24 cellular contexts compared by ENCODE assay signal in genomic region chr10:113463777-113464176, GRCh38.
DNase-seq lines count a peak whose midpoint lies in the region; ATAC-seq, FAIRE-seq and TF ChIP-seq lines count a peak whose summit lies in the region.
"Had no signal": no experiment of that assay in that cellular context is flagged by ENCODE, and none has a peak within 500 bp of the region (broad histone marks: within the 10 kb centered on the region; RNA-seq: fewer than 3 reads in every experiment).

No MANE protein-coding gene starts in this region.

- no peaks in the 10 kb centered on the region for H3K36me3 ChIP-seq in GM23248 (ENCODE audit: low read depth)
- no peaks in the 10 kb centered on the region for H3K36me3 ChIP-seq in astrocyte (ENCODE audit: insufficient read depth, low read length)
- H3K36me3 ChIP-seq in pancreas, result no peaks in the 10 kb centered on the region
- no peaks in the 10 kb centered on the region; the same call in 1 of the 2 replicates for H3K36me3 ChIP-seq in MM.1S (replicated peaks; ENCODE audit: insufficient read depth, low read length)
- no peaks in the 10 kb centered on the region for H3K36me3 ChIP-seq in prostate gland
- H3K36me3 ChIP-seq: MG63, stomach, upper lobe of right lung had no signal

- TF ChIP-seq POLR2A in prostate gland (IDR thresholded peaks at IDR 0.05), result no peak

- H3K9ac ChIP-seq in GM23248 (no peak overlapping the region), astrocyte (ENCODE audit: low read length) (no peak overlapping the region), MM.1S (ENCODE audit: low read length) (no peak overlapping the region)

- H4K20me1 ChIP-seq in GM23248 (ENCODE audit: insufficient read depth) (no peaks in the 10 kb centered on the region), astrocyte (ENCODE audit: insufficient read depth, low read length) (no peaks in the 10 kb centered on the region), MM.1S (ENCODE audit: insufficient read depth, low read length) (no peaks in the 10 kb centered on the region)

- no peaks in the 10 kb centered on the region for H3K9me2 ChIP-seq in GM23248 (ENCODE audit: insufficient read depth)
- H3K9me2 ChIP-seq in MM.1S (replicated peaks; ENCODE audit: insufficient read depth, low read length), result no peaks in the 10 kb centered on the region

- H3K4me3 ChIP-seq in GM23248, result no peak overlapping the region
- no peak overlapping the region for H3K4me3 ChIP-seq in astrocyte (ENCODE audit: insufficient read depth, low read depth, low read length)
- H3K4me3 ChIP-seq in fibroblast of villous mesenchyme (ENCODE audit: low read depth, low read length), result no peak overlapping the region
- H3K4me3 ChIP-seq in pancreas, result no peak overlapping the region
- no peak overlapping the region for H3K4me3 ChIP-seq in MM.1S (ENCODE audit: low read length)
- no peak overlapping the region for H3K4me3 ChIP-seq in prostate gland
- H3K4me3 ChIP-seq: MG63, smooth muscle cell, stomach, upper lobe of right lung had no signal

- intact Hi-C loops in pancreas (cut with DNase I), result no loop called here
- intact Hi-C loops in activated CD4-positive, alpha-beta T cell treated with anti-CD3 and anti-CD28 coated beads for 36 hours (cut with DNase I, micrococcal nuclease), result no loop called here
- intact Hi-C loops in prostate gland (cut with DNase I), result no loop called here

- H3K79me2 ChIP-seq in GM23248 (ENCODE audit: insufficient read depth), result no peaks in the 10 kb centered on the region
- H3K79me2 ChIP-seq in astrocyte (ENCODE audit: insufficient read depth, low read length), result no peaks in the 10 kb centered on the region
- no peaks in the 10 kb centered on the region for H3K79me2 ChIP-seq in MM.1S (ENCODE audit: low read length)

- CTCF ChIA-PET in activated CD4-positive, alpha-beta T cell treated with anti-CD3 and anti-CD28 coated beads for 36 hours (lab: Charles Lee), result no interaction called here

- TF ChIP-seq CTCF in astrocyte (IDR thresholded peaks at IDR 0.05; ENCODE audit: insufficient read depth, low read depth, low read length) (no peak), fibroblast of villous mesenchyme (IDR thresholded peaks at IDR 0.05; ENCODE audit: insufficient read depth, low read depth, low read length) (no peak), pancreas (IDR thresholded peaks at IDR 0.05) (no peak), MM.1S (IDR thresholded peaks at IDR 0.05; ENCODE audit: low read length) (no peak), prostate gland (IDR thresholded peaks at IDR 0.05) (no peak)

- H3K27me3 Mint-ChIP-seq in astrocyte (ENCODE audit: low read depth, unreplicated experiment), result peaks cover 14% of the 10 kb centered on the region
- peaks cover 23% of the 10 kb centered on the region for H3K27me3 Mint-ChIP-seq in activated CD4-positive, alpha-beta T cell treated with anti-CD3 and anti-CD28 coated beads for 36 hours

- DNase-seq in GM23248, result peak; percentile 42
- peak; percentile 26 for DNase-seq in astrocyte (ENCODE audit: low read depth)
- DNase-seq in fibroblast of villous mesenchyme (ENCODE audit: low read depth), result peak; percentile 55
- no peak for DNase-seq in pancreas
- no peak for DNase-seq in activated CD4-positive, alpha-beta T cell treated with anti-CD3 and anti-CD28 coated beads for 36 hours
- no peak for DNase-seq in MM.1S
- DNase-seq in prostate gland (ENCODE audit: low spot score), result no peak
- DNase-seq in hypothalamus (lab: John Stamatoyannopoulos, UW), result no peak
- DNase-seq: activated CD4-positive, alpha-beta memory T cell treated with anti-CD3 and anti-CD28 coated beads for 36 hours; activated effector memory CD4-positive, alpha-beta T cell treated with anti-CD3 and anti-CD28 coated beads, Interleukin-2, amount 50 U/mL, for 16 hours; central memory CD4-positive, alpha-beta T cell; COR-L47; EL; left cardiac atrium; MG63; midbrain; NCI-H2171; NCI-H69; Right ventricle myocardium superior; stomach; upper lobe of right lung had no signal

- H3K27ac ChIP-seq in GM23248 (no peak overlapping the region), astrocyte (ENCODE audit: low read depth, low read length) (no peak overlapping the region), pancreas (no peak overlapping the region), MM.1S (ENCODE audit: low read length) (no peak overlapping the region), prostate gland (no peak overlapping the region)
- H3K27ac ChIP-seq: stomach, upper lobe of right lung, VCaP had no signal

- FAIRE-seq in astrocyte (lab: Jason Lieb, UNC) (peak; percentile 39), pancreas (lab: Jason Lieb, UNC) (no peak)

- H3K4me1 ChIP-seq in GM23248 (ENCODE audit: insufficient read depth) (peaks cover 9% of the 10 kb centered on the region), astrocyte (ENCODE audit: insufficient read depth, low read length) (no peaks in the 10 kb centered on the region), pancreas (peaks cover 0 to 6% (median 3%) of the 10 kb centered on the region in 3 donors), MM.1S (ENCODE audit: low read length) (no peaks in the 10 kb centered on the region), prostate gland (replicated peaks) (no peaks in the 10 kb centered on the region)
- H3K4me1 ChIP-seq: upper lobe of right lung had no signal

- POLR2A ChIA-PET in activated CD4-positive, alpha-beta T cell treated with anti-CD3 and anti-CD28 coated beads for 36 hours (lab: Charles Lee), result no interaction called here

- no peaks in the 10 kb centered on the region for H3F3A ChIP-seq in GM23248 (ENCODE audit: insufficient read depth)
- no peaks in the 10 kb centered on the region for H3F3A ChIP-seq in MM.1S (ENCODE audit: insufficient read depth, low read length)

- peak in 3 of 4 donors; percentile 63 to 79 (median 78) for ATAC-seq in pancreas
- no peak for ATAC-seq in activated CD4-positive, alpha-beta T cell treated with anti-CD3 and anti-CD28 coated beads for 36 hours
- ATAC-seq: left cardiac atrium, upper lobe of right lung had no signal

- H3K9me3 ChIP-seq in GM23248 (ENCODE audit: low read depth) (no peaks in the 10 kb centered on the region), astrocyte (ENCODE audit: insufficient read depth, low read depth, low read length) (no peaks in the 10 kb centered on the region), pancreas (no peaks in the 10 kb centered on the region), MM.1S (replicated peaks; ENCODE audit: insufficient read depth, low read length) (no peaks in the 10 kb centered on the region), prostate gland (no peaks in the 10 kb centered on the region)
- H3K9me3 ChIP-seq: MG63, stomach, upper lobe of right lung had no signal

- H3K9me3 Mint-ChIP-seq in astrocyte (ENCODE audit: unreplicated experiment), result no peaks in the 10 kb centered on the region
- H3K9me3 Mint-ChIP-seq in activated CD4-positive, alpha-beta T cell treated with anti-CD3 and anti-CD28 coated beads for 36 hours (ENCODE audit: low read depth), result no peaks in the 10 kb centered on the region
- H3K9me3 Mint-ChIP-seq: activated CD4-positive, alpha-beta memory T cell treated with anti-CD3 and anti-CD28 coated beads for 36 hours had no signal

- in situ Hi-C loops in GM23248 (cut with MboI), result no loop called here

- WGBS in GM23248 (ENCODE audit: low coverage in 1 of 2, low lambda C conversion rate in 2 of 2, missing lambda C conversion rate in 2 of 2), 2 experiments, result 8 to 13% methylated on average over 3 of the region's 3 CpGs
- WGBS in pancreas, 2 donors, result 29 to 35% methylated on average over 3 of the region's 3 CpGs
- WGBS in prostate gland, result 12% methylated on average over 3 of the region's 3 CpGs

- H3K36me3 Mint-ChIP-seq in astrocyte (ENCODE audit: low read depth, unreplicated experiment), result peaks cover 2% of the 10 kb centered on the region
- H3K36me3 Mint-ChIP-seq in activated CD4-positive, alpha-beta T cell treated with anti-CD3 and anti-CD28 coated beads for 36 hours (ENCODE audit: low read depth), result no peaks in the 10 kb centered on the region
- H3K36me3 Mint-ChIP-seq: activated CD4-positive, alpha-beta memory T cell treated with anti-CD3 and anti-CD28 coated beads for 36 hours had no signal

- H3K4me3 Mint-ChIP-seq in astrocyte (ENCODE audit: unreplicated experiment), result no peak overlapping the region
- H3K4me3 Mint-ChIP-seq in activated CD4-positive, alpha-beta T cell treated with anti-CD3 and anti-CD28 coated beads for 36 hours, result no peak overlapping the region
- H3K4me3 Mint-ChIP-seq: activated CD4-positive, alpha-beta memory T cell treated with anti-CD3 and anti-CD28 coated beads for 36 hours; B cell had no signal

- no peak overlapping the region for H3K27ac Mint-ChIP-seq in astrocyte (ENCODE audit: unreplicated experiment)
- no peak overlapping the region for H3K27ac Mint-ChIP-seq in activated CD4-positive, alpha-beta T cell treated with anti-CD3 and anti-CD28 coated beads for 36 hours
- H3K27ac Mint-ChIP-seq: activated CD4-positive, alpha-beta memory T cell treated with anti-CD3 and anti-CD28 coated beads for 36 hours; B cell had no signal

- H3K27me3 ChIP-seq in GM23248 (replicated peaks; ENCODE audit: insufficient read depth), result no peaks in the 10 kb centered on the region
- H3K27me3 ChIP-seq in astrocyte (ENCODE audit: insufficient read depth, low read length), result no peaks in the 10 kb centered on the region
- no peaks in the 10 kb centered on the region for H3K27me3 ChIP-seq in pancreas
- H3K27me3 ChIP-seq in MM.1S (replicated peaks; ENCODE audit: insufficient read depth, low read length), result no peaks in the 10 kb centered on the region
- no peaks in the 10 kb centered on the region for H3K27me3 ChIP-seq in prostate gland (replicated peaks; ENCODE audit: insufficient read depth)
- H3K27me3 ChIP-seq: stomach, upper lobe of right lung had no signal

- peaks cover 7% of the 10 kb centered on the region for H3K4me1 Mint-ChIP-seq in astrocyte (ENCODE audit: low read depth, unreplicated experiment)
- no peaks in the 10 kb centered on the region for H3K4me1 Mint-ChIP-seq in activated CD4-positive, alpha-beta T cell treated with anti-CD3 and anti-CD28 coated beads for 36 hours
- H3K4me1 Mint-ChIP-seq: B cell had no signal

- H3K4me2 ChIP-seq in GM23248 (ENCODE audit: unreplicated experiment) (peak overlapping the region; percentile 39), astrocyte (ENCODE audit: low read length) (no peak overlapping the region), MM.1S (ENCODE audit: low read depth, low read length) (no peak overlapping the region)
- H3K4me2 ChIP-seq: smooth muscle cell had no signal

- H2AFZ ChIP-seq in GM23248 (peak overlapping the region; percentile 53), astrocyte (ENCODE audit: low read depth, low read length) (no peak overlapping the region), MM.1S (ENCODE audit: low read length) (no peak overlapping the region)

Comparison
In these comparisons a context has a peak if more than half of its experiments do, and no peak if none do; other contexts are left out.
1. DNase-seq: peak in GM23248 (single experiment), astrocyte (single experiment) and fibroblast of villous mesenchyme (single experiment); none in pancreas (0 of 6), activated CD4-positive, alpha-beta T cell treated with anti-CD3 and anti-CD28 coated beads for 36 hours (single experiment), MM.1S (single experiment), prostate gland (single experiment) and hypothalamus (0 of 51).